Comparison of ENCODE assay signal across 18 cellular contexts in genomic region chr17:13004336-13004735, GRCh38. TPM values are rescaled to one million over a fixed set of nuclear protein-coding genes. Genes with fewer than 3 reads are reported as not detected.
DNase-seq lines count a peak whose midpoint lies in the region; ATAC-seq, FAIRE-seq and TF ChIP-seq lines count a peak whose summit lies in the region.
"Had no signal": no experiment of that assay in that cellular context is flagged by ENCODE, and none has a peak within 500 bp of the region (broad histone marks: within the 10 kb centered on the region; RNA-seq: fewer than 3 reads in every experiment).

No MANE protein-coding gene starts in this region.

- DNase-seq in GM23248: peak; percentile 23
- DNase-seq in PC-3: peak; percentile 60
- no peak for DNase-seq in GM12878 (ENCODE audit: low read depth, low spot score)
- no peak for DNase-seq in neural crest cell (ENCODE audit: low read depth, low spot score)
- DNase-seq in HEK293T (ENCODE audit: extremely low spot score): no peak
- no peak for DNase-seq in NCI-H345 treated with DMSO at 0.1 percent for 48 hours (lab: John Stamatoyannopoulos, UW; ENCODE audit: unreplicated experiment)
- no peak for DNase-seq in GM13977 (ENCODE audit: low spot score)
- DNase-seq: C1 segment of cervical spinal cord; Calu3; CD4-positive, alpha-beta T cell; DMS79; H9 had no signal

- H2AFZ ChIP-seq in GM23248 (no peak overlapping the region), PC-3 (ENCODE audit: low read length) (no peak overlapping the region), GM12878 (ENCODE audit: control insufficient read depth, low read depth, low read length) (no peak overlapping the region)

- RAD21 ChIA-PET in GM12878 (lab: Charles Lee; ENCODE audit: unreplicated experiment): interaction anchor here (0.8 to 1.4 kb wide), 2 partner anchors 14 to 262 kb away, joined by 3 to 8 read pairs; partner anchors contain the start of gene ELAC2

- peaks cover 3% of the 10 kb centered on the region for H3K36me3 Mint-ChIP-seq in neural crest cell (ENCODE audit: low read depth)

- ATAC-seq in PC-3 (0 out of 2 replicates have a peak, but pooled peaks have one; percentile 42), GM12878 (no peak)

- no peaks in the 10 kb centered on the region for H3K9me3 Mint-ChIP-seq in neural crest cell
- H3K9me3 Mint-ChIP-seq: CD4-positive, alpha-beta T cell; H9 had no signal

- H3K27me3 Mint-ChIP-seq in neural crest cell (ENCODE audit: low read depth): no peaks in the 10 kb centered on the region
- H3K27me3 Mint-ChIP-seq: B cell; CD4-positive, alpha-beta T cell had no signal

- no peaks in the 10 kb centered on the region for H3K9me2 ChIP-seq in GM23248 (ENCODE audit: insufficient read depth)
- H3K9me2 ChIP-seq in PC-3 (replicated peaks; ENCODE audit: low read length): no peaks in the 10 kb centered on the region

- H3K79me2 ChIP-seq in GM23248 (ENCODE audit: insufficient read depth) (no peaks in the 10 kb centered on the region), PC-3 (ENCODE audit: low read length) (no peaks in the 10 kb centered on the region), GM12878 (ENCODE audit: control insufficient read depth, insufficient read depth, low read length) (no peaks in the 10 kb centered on the region)

- BruUV-seq in PC-3 (replicated peaks; lab: Mats Ljungman, UMichigan) (no TSS peak), GM12878 (replicated peaks; lab: Mats Ljungman, UMichigan) (TSS peak; percentile 20)

- SMC1A ChIA-PET in GM12878 (lab: Charles Lee; ENCODE audit: uncharacterized antibody, unreplicated experiment): interaction anchor here (0.9 to 2.3 kb wide), 3 partner anchors 458 to 747 kb away, joined by 3 to 8 read pairs (median 3); no protein-coding TSS in a partner anchor

- H3K36me3 ChIP-seq in GM23248 (ENCODE audit: low read depth) (peaks cover 42% of the 10 kb centered on the region), PC-3 (ENCODE audit: low read depth, low read length) (peaks cover 69% of the 10 kb centered on the region), GM12878 (ENCODE audit: control insufficient read depth in 2 of 2, insufficient read depth in 2 of 2, low read length in 1 of 2) (peaks cover 20 to 30% of the 10 kb centered on the region in 2 experiments)

- H3K4me3 ChIP-seq in GM23248: no peak overlapping the region
- H3K4me3 ChIP-seq in PC-3 (ENCODE audit: low read length): no peak overlapping the region
- H3K4me3 ChIP-seq in GM12878: no peak overlapping the region

- TF ChIP-seq EP300 in GM12878 (IDR thresholded peaks at IDR 0.05; ENCODE audit: borderline replicate concordance in 1 of 2, control insufficient read depth in 1 of 2, low read depth in 2 of 2, low read length in 2 of 2): no peak

- H3K4me2 ChIP-seq in GM23248 (ENCODE audit: unreplicated experiment) (no peak overlapping the region), PC-3 (ENCODE audit: low read length) (no peak overlapping the region), GM12878 (ENCODE audit: control insufficient read depth, insufficient read depth) (no peak overlapping the region)

- peak overlapping the region; percentile 53 for H3K27ac Mint-ChIP-seq in neural crest cell (ENCODE audit: unreplicated experiment)
- H3K27ac Mint-ChIP-seq: CD4-positive, alpha-beta T cell had no signal

- no peak overlapping the region for H3K27ac ChIP-seq in GM23248
- H3K27ac ChIP-seq in PC-3 (ENCODE audit: low read length): no peak overlapping the region
- no peak overlapping the region for H3K27ac ChIP-seq in GM12878 (ENCODE audit: control insufficient read depth, insufficient read depth)

- TF ChIP-seq CTCF in PC-3 (conservative IDR thresholded peaks at IDR 0.05; ENCODE audit: low read depth, low read length) (no peak), GM12878 (IDR thresholded peaks at IDR 0.05 in 2 of 3, conservative IDR thresholded peaks at IDR 0.05 in 1 of 3; ENCODE audit: control insufficient read depth in 2 of 3, extremely low read depth in 1 of 3, insufficient read depth in 1 of 3, low read depth in 3 of 3, low read length in 3 of 3) (no peak), neural crest cell (conservative IDR thresholded peaks at IDR 0.05) (no peak), GM13977 (IDR thresholded peaks at IDR 0.05; ENCODE audit: extremely low read depth, insufficient read depth, missing control alignments) (no peak)

- FAIRE-seq in GM12878 (lab: Jason Lieb, UNC): no peak
- FAIRE-seq: A204.1, G401.6, GM12892, HepG2, HTR-8/SVneo had no signal

- H3K9ac ChIP-seq in GM23248: no peak overlapping the region
- no peak overlapping the region for H3K9ac ChIP-seq in PC-3 (ENCODE audit: low read length)
- no peak overlapping the region for H3K9ac ChIP-seq in GM12878 (ENCODE audit: control insufficient read depth, insufficient read depth, low read length)

- H3K9me3 ChIP-seq in GM23248 (ENCODE audit: low read depth): no peaks in the 10 kb centered on the region
- H3K9me3 ChIP-seq in PC-3 (ENCODE audit: low read length): no peaks in the 10 kb centered on the region
- no peaks in the 10 kb centered on the region for H3K9me3 ChIP-seq in GM12878 (replicated peaks; ENCODE audit: control insufficient read depth, insufficient read depth, low read length)

- H4K20me1 ChIP-seq in GM23248 (ENCODE audit: insufficient read depth) (no peaks in the 10 kb centered on the region), PC-3 (ENCODE audit: low read length) (0 out of 2 replicates have a peak, but pooled peaks cover 13% of the 10 kb centered on the region), GM12878 (ENCODE audit: control insufficient read depth, insufficient read depth) (no peaks in the 10 kb centered on the region)

- H3K4me3 Mint-ChIP-seq in neural crest cell: no peak overlapping the region
- H3K4me3 Mint-ChIP-seq: B cell; CD4-positive, alpha-beta T cell; H9 had no signal

- no peak for TF ChIP-seq RAD21 in GM12878 (IDR thresholded peaks at IDR 0.05; ENCODE audit: insufficient read depth, low read depth, low read length)

- no peaks in the 10 kb centered on the region for H3K27me3 ChIP-seq in GM23248 (replicated peaks; ENCODE audit: insufficient read depth)
- H3K27me3 ChIP-seq in PC-3 (ENCODE audit: low read length): no peaks in the 10 kb centered on the region
- no peaks in the 10 kb centered on the region for H3K27me3 ChIP-seq in GM12878 (replicated peaks in 1 of 2; ENCODE audit: control insufficient read depth in 2 of 2, insufficient read depth in 2 of 2, low read length in 1 of 2)

- H3F3A ChIP-seq in GM23248 (ENCODE audit: insufficient read depth) (peaks cover 11% of the 10 kb centered on the region; the same call in 1 of the 2 replicates), PC-3 (ENCODE audit: low read length, unreplicated experiment) (no peaks in the 10 kb centered on the region)

- H3K4me1 Mint-ChIP-seq in neural crest cell: no peaks in the 10 kb centered on the region
- H3K4me1 Mint-ChIP-seq: B cell, H9 had no signal

- CTCF ChIA-PET in PC-3 (lab: Charles Lee) (no interaction called here), GM12878 (lab: Yijun Ruan, JAX) (interaction anchor here (0.7 to 4.1 kb wide), 10 partner anchors 12 to 833 kb away, joined by 3 to 26 read pairs (median 5); partner anchors contain the start of gene ELAC2), HEK293T (lab: Yijun Ruan, JAX) (no interaction called here)

- intact Hi-C loops in PC-3 (cut with micrococcal nuclease): loop anchor here (5.0 kb wide), 2 partner anchors 747 to 822 kb away; no protein-coding TSS in a partner anchor
- intact Hi-C loops in GM12878 (cut with micrococcal nuclease; ENCODE audit: unreplicated experiment): loop anchor here (5.0 to 10.0 kb wide), 3 partner anchors 262 to 460 kb away; no protein-coding TSS in a partner anchor

- no peak for TF ChIP-seq POLR2A in GM12878 (IDR thresholded peaks at IDR 0.05; ENCODE audit: low read depth, low read length)

- in situ Hi-C loops in GM23248 (cut with MboI) (no loop called here), GM12878 (cut with MboI) (no loop called here), GM13977 (cut with MboI; ENCODE audit: low pct_unique_long_range_greater_than_20kb, low sequenced_read_pairs, unreplicated experiment) (loop anchor here (25.0 kb wide), 3 partner anchors 742 to 992 kb away; partner anchors contain the start of gene MAP2K4)

- POLR2A ChIA-PET in PC-3 (lab: Charles Lee; ENCODE audit: unreplicated experiment): no interaction called here
- POLR2A ChIA-PET in GM12878 (lab: Charles Lee): no interaction called here
- POLR2A ChIA-PET in HEK293T (lab: Yijun Ruan, JAX): interaction anchor here (0.6 to 1.9 kb wide), 2 partner anchors 13 to 1014 kb away, joined by 4 to 14 read pairs; partner anchors contain the start of gene ELAC2

- no peaks in the 10 kb centered on the region for H3K4me1 ChIP-seq in GM23248 (ENCODE audit: insufficient read depth)
- peaks cover 9% of the 10 kb centered on the region; the same call in 1 of the 2 replicates for H3K4me1 ChIP-seq in PC-3 (ENCODE audit: insufficient read depth, low read length)
- H3K4me1 ChIP-seq in GM12878 (ENCODE audit: control insufficient read depth, insufficient read depth, low read length): no peaks in the 10 kb centered on the region

- 33 to 41% methylated on average over 4 of the region's 4 CpGs for WGBS in GM23248 (ENCODE audit: low coverage in 1 of 2, low lambda C conversion rate in 2 of 2, missing lambda C conversion rate in 2 of 2), 2 experiments
- WGBS in GM12878 (ENCODE audit: insufficient coverage, insufficient replicate concordance, low lambda C conversion rate, missing lambda C conversion rate): 87% methylated on average over 4 of the region's 4 CpGs

TF ChIP-seq in GM12878, 131 proteins besides CTCF, POLR2A, EP300 and RAD21 (continues in another document):
- no peak for TF ChIP-seq SMAD5 (IDR thresholded peaks at IDR 0.05; ENCODE audit: low read depth)

RNA-seq across cellular contexts. Expression of gene ELAC2, which starts 13.5 kb away (rescaled TPM):
- total RNA-seq in GM23248 (2014; rRNA removed; shearing (Covaris generic)): 54.8 and 66.5 TPM in 2 replicates
- polyA plus RNA-seq in GM23248 (2016; fragmentation: Nextera tagmentation; extraction: Ambion mirVana) (42.2 and 44.3 TPM in 2 replicates), GM12878 (2011; rRNA removed) (56.7 and 71.0 TPM in 2 replicates), GM12878 (2014; fragmentation: Illumina TruSeq; extraction: Trizol) (84.0 and 86.0 TPM in 2 replicates), GM12878 (2014; fragmentation: Nextera tagmentation; extraction: Ambion mirVana) (10 to 100 TPM in 1 of 2 experiments, 1 to 10 TPM in 1; 5.1 to 11.0 TPM), GM12878 (2014; rRNA removed) (86.9 and 108 TPM in 2 replicates), GM12878 (2016; fragmentation: Nextera tagmentation; extraction: Ambion mirVana) (10 to 100 TPM; 95.8 to 97.5 TPM)
- total RNA-seq in PC-3 (2014; rRNA removed) (270 and 290 TPM in 2 replicates), GM12878 (2014; rRNA removed) (122 and 146 TPM in 2 replicates), GM12878 (2014; rRNA removed; fragmentation: Illumina TruSeq; extraction: Trizol) (54.5 and 56.1 TPM in 2 replicates), GM12878 (2021) (68.5 and 74.8 TPM in 2 replicates), neural crest cell (65.8 and 66.9 TPM in 2 replicates)
- total RNA-seq in GM12878 (2013; cell fraction: nucleolus; rRNA removed): 119 and 124 TPM in 2 replicates
- polyA plus RNA-seq in GM12878 (2011; ENCODE audit: low read depth): 26.5 TPM
- polyA plus RNA-seq in GM12878 (2011; cell fraction: cytosol; rRNA removed): 91.9 and 104 TPM in 2 replicates
- 276 and 321 TPM in 2 replicates for polyA plus RNA-seq in GM12878 (2011; cell fraction: nucleus; rRNA removed)
- polyA plus RNA-seq in GM12878 (2012): 38.9 and 40.0 TPM in 2 replicates
- polyA minus RNA-seq in GM12878 (2011; rRNA and poly(A)+ RNA removed): 105 and 176 TPM in 2 replicates
- 26.6 and 32.1 TPM in 2 replicates for polyA minus RNA-seq in GM12878 (2011; cell fraction: cytosol; rRNA and poly(A)+ RNA removed)
- 58.6 and 105 TPM in 2 replicates for polyA minus RNA-seq in GM12878 (2011; cell fraction: nucleus; rRNA and poly(A)+ RNA removed)

Comparison
In these comparisons a context has a peak if more than half of its experiments do, and no peak if none do; other contexts are left out.
1. DNase-seq: peak in GM23248 (single experiment) and PC-3 (single experiment); none in GM12878 (single experiment), neural crest cell (single experiment), HEK293T (single experiment), NCI-H345 treated with DMSO at 0.1 percent for 48 hours (single experiment) and GM13977 (single experiment).